9 cellular contexts compared by ENCODE assay signal in genomic region chr3:182768413-182768812, GRCh38.
"Had no signal": no experiment of that assay in that cellular context is flagged by ENCODE, and none has a peak within 500 bp of the region (broad histone marks: within the 10 kb centered on the region; RNA-seq: fewer than 3 reads in every experiment).

No MANE protein-coding gene starts in this region.

- DNase-seq: GM23248, GOT3, H7, H9, HCEC 1CT, HFFc6 had no signal

- ATAC-seq: GM23338, HCT116 had no signal

- H3K9ac ChIP-seq: GM23248 had no signal

- H3K4me3 Mint-ChIP-seq: GM23338, H9, HFFc6 had no signal

- H3K4me3 ChIP-seq: GM23248, GM23338, HAP-1 had no signal

- H3K4me2 ChIP-seq: GM23338 had no signal

- H3K9me3 Mint-ChIP-seq: GM23338, H9, HFFc6 had no signal

- H3K27ac Mint-ChIP-seq: GM23338, H9, HFFc6 had no signal

- H3K36me3 ChIP-seq: HAP-1 had no signal

- H2AFZ ChIP-seq: GM23248, GM23338 had no signal

- H3K4me1 Mint-ChIP-seq: GM23338, H9 had no signal

- H3K9me3 ChIP-seq: HAP-1 had no signal

- H3K4me1 ChIP-seq: HAP-1 had no signal

- H3K27ac ChIP-seq: GM23248 had no signal
